In the genomic region with DNA sequence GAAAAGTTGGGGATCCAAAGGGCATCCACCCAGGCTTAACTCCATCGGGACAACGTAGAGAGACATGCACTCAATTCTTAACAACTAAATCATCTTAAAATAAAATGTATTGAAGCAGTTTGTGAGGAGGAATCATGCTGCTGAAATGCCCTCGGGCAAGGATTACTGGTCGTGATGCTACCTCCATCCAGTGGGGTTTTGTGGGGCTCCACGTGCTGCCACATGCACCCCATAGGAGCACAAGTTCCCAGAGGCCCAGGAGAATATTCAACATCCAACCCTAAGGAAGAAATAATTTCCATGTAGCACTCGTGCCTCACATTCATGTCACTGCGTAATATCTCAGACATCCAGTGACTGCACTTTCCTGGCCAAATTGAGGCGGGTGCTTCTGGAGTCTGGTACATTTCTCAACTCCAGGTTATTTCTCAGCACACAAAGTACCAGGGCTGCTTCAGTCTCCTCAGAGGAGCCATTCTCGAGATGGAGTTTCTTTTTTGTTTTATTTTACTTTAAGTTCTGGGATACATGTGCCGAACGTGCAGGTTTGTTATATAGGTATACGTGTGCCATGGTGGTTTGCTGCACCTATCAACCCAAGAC, we compare ENCODE assay signal across 15 cellular contexts.
DNase-seq lines count a peak whose midpoint lies in the region; ATAC-seq and TF ChIP-seq lines count a peak whose summit lies in the region.
"Had no signal": no experiment of that assay in that cellular context is flagged by ENCODE, and none has a peak within 500 bp of the region (broad histone marks: within the 10 kb centered on the region; RNA-seq: fewer than 3 reads in every experiment).

No MANE protein-coding gene starts in this region.

- peak; percentile 31 to 86 (median 38) for TF ChIP-seq EP300 in sigmoid colon (IDR thresholded peaks at IDR 0.05)

- H3K4me2 ChIP-seq in hepatocyte, result no peak overlapping the region

- TF ChIP-seq POLR2A in sigmoid colon (IDR thresholded peaks at IDR 0.05), result no peak

- no peaks in the 10 kb centered on the region for H3K9me2 ChIP-seq in hepatocyte (replicated peaks; ENCODE audit: insufficient read depth)

- 80% methylated on average over 11 of the region's 12 CpGs for WGBS in hepatocyte (ENCODE audit: low lambda C conversion rate, missing lambda C conversion rate)
- 74 to 83% methylated on average over 12 of the region's 12 CpGs for WGBS in sigmoid colon, 2 donors

- H3K4me3 ChIP-seq in AG04450 (ENCODE audit: low read depth, low read length), result no peak overlapping the region
- H3K4me3 ChIP-seq in coronary artery, result peak overlapping the region; percentile 53
- H3K4me3 ChIP-seq in hepatocyte, result no peak overlapping the region
- no peak overlapping the region for H3K4me3 ChIP-seq in sigmoid colon
- H3K4me3 ChIP-seq: right lobe of liver had no signal

- no peaks in the 10 kb centered on the region for H3K79me2 ChIP-seq in hepatocyte

- H3K36me3 ChIP-seq in hepatocyte (replicated peaks; ENCODE audit: insufficient read depth, low read depth), result no peaks in the 10 kb centered on the region
- no peaks in the 10 kb centered on the region for H3K36me3 ChIP-seq in sigmoid colon
- H3K36me3 ChIP-seq: right lobe of liver had no signal

- H3K4me1 ChIP-seq in hepatocyte (ENCODE audit: insufficient read depth) (no peaks in the 10 kb centered on the region), sigmoid colon (peaks cover 0 to 5% (median 3%) of the 10 kb centered on the region in 4 donors)

- H3K27me3 ChIP-seq in AG04450 (ENCODE audit: control insufficient read depth, insufficient read depth, low read length), result no peaks in the 10 kb centered on the region
- no peaks in the 10 kb centered on the region for H3K27me3 ChIP-seq in hepatocyte
- H3K27me3 ChIP-seq in sigmoid colon, result no peaks in the 10 kb centered on the region
- H3K27me3 ChIP-seq: right lobe of liver had no signal

- H3K9me3 ChIP-seq in AG04450 (ENCODE audit: control insufficient read depth, insufficient read depth, low read length), result no peaks in the 10 kb centered on the region
- H3K9me3 ChIP-seq in hepatocyte (ENCODE audit: low read depth), result no peaks in the 10 kb centered on the region
- H3K9me3 ChIP-seq in sigmoid colon, result no peaks in the 10 kb centered on the region
- H3K9me3 ChIP-seq: right lobe of liver had no signal

- peak overlapping the region; percentile 31 for H3K27ac ChIP-seq in AG04450 (ENCODE audit: low read depth, low read length)
- H3K27ac ChIP-seq in coronary artery, result peak overlapping the region; percentile 89 to 98
- H3K27ac ChIP-seq in hepatocyte, result peak overlapping the region; percentile 86
- H3K27ac ChIP-seq in sigmoid colon, result peak overlapping the region; percentile 64 to 81 (median 72)

- H4K20me1 ChIP-seq in hepatocyte (ENCODE audit: insufficient read depth, poor library complexity, severe bottlenecking), result no peaks in the 10 kb centered on the region

- in situ Hi-C loops in ACHN (cut with HindIII; ENCODE audit: low pct_ligation_motif_present, low pct_unique_long_range_greater_than_20kb, low sequenced_read_pairs), result no loop called here

- intact Hi-C loops in sigmoid colon (cut with DNase I), result no loop called here

- CTCF ChIA-PET in AG04450 (lab: Charles Lee), result interaction anchor here (0.6 kb wide), 1 partner anchor 35 kb away, joined by 5 read pairs; no protein-coding TSS in a partner anchor

- no peak for DNase-seq in AG04450 (ENCODE audit: low read depth, low spot score)
- DNase-seq in coronary artery (ENCODE audit: low spot score), result peak; percentile 91
- DNase-seq in hepatocyte (ENCODE audit: low spot score), result peak; percentile 12
- DNase-seq in sigmoid colon, result peak; percentile 87
- no peak for DNase-seq in GOT3 (lab: John Stamatoyannopoulos, UW)
- no peak for DNase-seq in mesenteric fat pad (ENCODE audit: low spot score)
- DNase-seq in ACHN, result no peak
- DNase-seq: activated CD4-positive, alpha-beta T cell treated with anti-CD3 and anti-CD28 coated beads for 36 hours; activated T-cell treated with anti-CD3 and anti-CD28 coated beads, Interleukin-2, amount 50 U/mL, for 72 hours; IMR-90; NCI-H510A; T-helper 1 cell had no signal

- no peak for ATAC-seq in HG02759 (IDR thresholded peaks at IDR 0.05; ENCODE audit: unreplicated experiment)
- ATAC-seq: activated CD4-positive, alpha-beta T cell treated with anti-CD3 and anti-CD28 coated beads for 36 hours; activated T-cell treated with anti-CD3 and anti-CD28 coated beads, Interleukin-2, amount 50 U/mL, for 72 hours; Panc1 had no signal

- POLR2A ChIA-PET in AG04450 (lab: Yijun Ruan, JAX), result no interaction called here

- no peak overlapping the region for H2AFZ ChIP-seq in hepatocyte

- no peak for TF ChIP-seq CTCF in AG04450 (IDR thresholded peaks at IDR 0.05; ENCODE audit: low read depth, low read length)
- TF ChIP-seq CTCF in coronary artery (IDR thresholded peaks at IDR 0.05), result no peak
- TF ChIP-seq CTCF in hepatocyte (IDR thresholded peaks at IDR 0.05; ENCODE audit: poor library complexity), result no peak
- TF ChIP-seq CTCF in sigmoid colon (IDR thresholded peaks at IDR 0.05), result no peak

Comparison
In these comparisons a context has a peak if more than half of its experiments do, and no peak if none do; other contexts are left out.
1. DNase-seq: peak in coronary artery (single experiment), hepatocyte (single experiment) and sigmoid colon (single experiment); none in AG04450 (single experiment), GOT3 (single experiment), mesenteric fat pad (single experiment) and ACHN (single experiment).
2. H3K27ac ChIP-seq: peak in every context shown above with its lines; median percentile 94 in coronary artery; 86 in hepatocyte; 72 in sigmoid colon; 31 in AG04450.